In the genomic region with DNA sequence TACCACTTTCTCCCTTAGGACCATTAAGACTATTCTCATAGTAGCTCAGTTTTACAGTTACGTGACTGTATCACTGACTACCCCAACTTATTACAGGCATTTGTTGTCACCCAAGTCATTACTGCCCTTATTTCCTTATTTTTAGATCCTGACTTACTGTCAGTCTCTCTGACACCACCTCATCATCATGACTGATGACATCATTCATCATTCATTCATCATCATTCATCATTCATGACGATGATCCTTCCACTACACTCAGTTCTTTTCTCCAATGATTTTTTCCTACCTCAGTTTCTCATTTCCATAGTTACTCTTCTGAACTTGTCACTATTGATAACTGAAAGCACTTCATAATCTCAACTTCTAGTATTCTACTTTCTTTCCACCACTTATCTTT, we compare ENCODE assay signal across 19 cellular contexts.
"Had no signal": no experiment of that assay in that cellular context is flagged by ENCODE, and none has a peak within 500 bp of the region (broad histone marks: within the 10 kb centered on the region; RNA-seq: fewer than 3 reads in every experiment).

No MANE protein-coding gene starts in this region.

- H3K4me3 ChIP-seq: hepatocyte, left ventricle myocardium inferior, thyroid gland, vagina had no signal

- DNase-seq: activated CD8-positive, alpha-beta memory T cell treated with anti-CD3 and anti-CD28 coated beads, Interleukin-2, amount 10 ng/mL, durations not matched to agents 7 days and 5 days; activated gamma-delta T cell treated with Interleukin-2 at 50 U/mL for 16 hours; activated T-cell treated with anti-CD3 and anti-CD28 coated beads, Interleukin-2, amount 50 U/mL, for 48 hours; amygdala; brain microvascular endothelial cell; cerebellar nuclear complex; islet precursor cell; left ventricle myocardium inferior; natural killer cell; stimulated activated CD4-positive, alpha-beta T cell treated with anti-CD3 and anti-CD28 coated beads, Interleukin-1b, Interleukin-23, amount 100 ng/mL, for 48 hours; thyroid gland had no signal

- H3K4me1 ChIP-seq: parathyroid adenoma, thyroid gland, vagina had no signal

- H3K27ac Mint-ChIP-seq: activated CD8-positive, alpha-beta memory T cell treated with anti-CD3 and anti-CD28 coated beads, Interleukin-2, amount 10 ng/mL, durations not matched to agents 7 days and 5 days; activated naive CD8-positive, alpha-beta T cell; dendritic cell treated with granulocyte-macrophage colony-stimulating factor and Interleukin-4, amounts not matched to agents 40 ng/mL and 50 ng/mL, for 4 days; memory B cell had no signal

- H3K27ac ChIP-seq: brain microvascular endothelial cell, hepatocyte, left ventricle myocardium inferior, parathyroid adenoma, thyroid gland, vagina had no signal

- ATAC-seq: activated CD4-positive, CD25-positive, alpha-beta regulatory T cell treated with anti-CD3 and anti-CD28 coated beads, Interleukin-2, amount 50 U/mL, for 24 hours; activated CD8-positive, alpha-beta memory T cell treated with anti-CD3 and anti-CD28 coated beads, Interleukin-2, amount 10 ng/mL, durations not matched to agents 7 days and 5 days; natural killer cell had no signal

- H3K27me3 ChIP-seq: brain microvascular endothelial cell, hepatocyte, neutrophil, thyroid gland, vagina had no signal

- H3K9me3 ChIP-seq: left ventricle myocardium inferior, neutrophil, thyroid gland, vagina had no signal

- H3K4me3 Mint-ChIP-seq: activated CD8-positive, alpha-beta memory T cell treated with anti-CD3 and anti-CD28 coated beads, Interleukin-2, amount 10 ng/mL, durations not matched to agents 7 days and 5 days; activated naive CD8-positive, alpha-beta T cell; dendritic cell treated with granulocyte-macrophage colony-stimulating factor and Interleukin-4, amounts not matched to agents 40 ng/mL and 50 ng/mL, for 4 days; memory B cell; natural killer cell had no signal

- H3K27me3 Mint-ChIP-seq: activated CD8-positive, alpha-beta memory T cell treated with anti-CD3 and anti-CD28 coated beads, Interleukin-2, amount 10 ng/mL, durations not matched to agents 7 days and 5 days; activated naive CD8-positive, alpha-beta T cell; dendritic cell treated with granulocyte-macrophage colony-stimulating factor and Interleukin-4, amounts not matched to agents 40 ng/mL and 50 ng/mL, for 4 days; memory B cell had no signal

- H3K9me3 Mint-ChIP-seq: dendritic cell treated with granulocyte-macrophage colony-stimulating factor and Interleukin-4, amounts not matched to agents 40 ng/mL and 50 ng/mL, for 4 days; memory B cell; natural killer cell had no signal

- H3K36me3 ChIP-seq: brain microvascular endothelial cell, thyroid gland had no signal
